In the genomic region with DNA sequence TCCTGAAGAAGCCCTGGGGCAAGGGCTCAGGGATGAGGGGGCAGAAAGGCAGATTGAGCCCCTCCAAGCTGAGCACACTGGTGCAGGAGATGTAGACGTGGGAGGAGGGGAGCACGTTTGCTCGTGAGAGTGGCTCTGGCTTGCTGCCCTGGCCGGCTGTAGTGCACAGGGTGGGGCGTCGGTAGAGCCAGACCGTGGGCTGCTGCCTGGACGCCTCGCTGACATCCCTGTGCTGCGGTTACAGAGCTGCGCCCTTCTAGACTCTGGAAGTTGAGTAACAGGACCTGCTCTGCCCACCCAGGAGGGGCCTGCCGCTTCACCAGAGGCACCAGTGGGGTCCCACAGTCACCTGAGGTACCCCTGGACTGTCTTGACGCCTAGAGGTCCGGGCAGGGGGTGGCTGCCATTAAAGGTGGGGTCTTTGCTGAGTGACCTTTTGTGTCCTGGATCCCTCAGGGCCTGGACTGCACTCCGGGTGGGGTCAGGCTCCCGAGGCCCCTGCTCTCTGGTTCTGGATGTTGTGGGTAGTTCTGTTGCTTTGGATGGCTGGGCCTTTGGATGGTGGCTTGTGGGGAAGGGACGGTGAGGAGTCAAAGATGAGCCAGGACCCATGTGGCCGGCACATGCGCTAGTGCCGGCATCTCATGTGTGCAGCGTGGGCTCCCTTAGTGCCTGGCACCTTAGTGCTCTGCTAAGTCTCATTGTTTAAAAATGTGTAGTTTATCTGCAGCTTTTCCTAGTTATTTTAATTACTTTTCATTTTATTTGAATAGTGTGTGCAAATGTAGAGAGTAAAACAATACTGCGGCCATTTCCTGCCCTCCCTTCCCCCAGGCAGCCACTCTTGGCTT, we compare ENCODE assay signal across 17 cellular contexts. TPM values are rescaled to one million over a fixed set of nuclear protein-coding genes. Genes with fewer than 3 reads are reported as not detected.
DNase-seq lines count a peak whose midpoint lies in the region; ATAC-seq and TF ChIP-seq lines count a peak whose summit lies in the region.
"Had no signal": no experiment of that assay in that cellular context is flagged by ENCODE, and none has a peak within 500 bp of the region (broad histone marks: within the 10 kb centered on the region; RNA-seq: fewer than 3 reads in every experiment).

No MANE protein-coding gene starts in this region.

- H3K36me3 Mint-ChIP-seq in activated naive CD4-positive, alpha-beta T cell treated with anti-CD3 and anti-CD28 coated beads for 36 hours (ENCODE audit: low read depth): peaks cover 53% of the 10 kb centered on the region
- H3K36me3 Mint-ChIP-seq in activated T-helper 1 cell treated with anti-CD3 and anti-CD28 coated beads, Interleukin-12 subunit alpha, Interleukin-12 subunit beta, Interleukin-2, Interleukin-4 antibody, amounts not matched to agents 30 ng/mL and 10 ng/mL and 1 ng/mL, durations not matched to agents 14 hours and 24 hours and 36 hours (ENCODE audit: low read depth): peaks cover 46% of the 10 kb centered on the region
- H3K36me3 Mint-ChIP-seq in stimulated activated effector memory CD8-positive, alpha-beta T cell treated with anti-CD3 and anti-CD28 coated beads, Interleukin-12 subunit alpha, Interleukin-12 subunit beta, amount 100 ng/mL, for 72 hours: peaks cover 96% of the 10 kb centered on the region

- no peak for DNase-seq in activated naive CD4-positive, alpha-beta T cell treated with anti-CD3 and anti-CD28 coated beads for 36 hours
- DNase-seq in activated naive CD4-positive, alpha-beta T cell treated with Interleukin-2 at 50 U/mL for 16 hours: no peak
- no peak for DNase-seq in activated T-helper 1 cell treated with anti-CD3 and anti-CD28 coated beads, Interleukin-12 subunit alpha, Interleukin-12 subunit beta, Interleukin-2, Interleukin-4 antibody, amounts not matched to agents 30 ng/mL and 10 ng/mL and 1 ng/mL, durations not matched to agents 14 hours and 24 hours and 36 hours (ENCODE audit: low spot score)
- DNase-seq in hepatocyte (ENCODE audit: low spot score) (no peak), NCI-H446 (lab: John Stamatoyannopoulos, UW) (no peak), caudate nucleus (lab: John Stamatoyannopoulos, UW) (no peak)
- no peak for DNase-seq in stimulated activated effector memory CD8-positive, alpha-beta T cell treated with anti-CD3 and anti-CD28 coated beads, Interleukin-12 subunit alpha, Interleukin-12 subunit beta, amount 100 ng/mL, for 72 hours (ENCODE audit: low spot score in 2 of 2)
- DNase-seq: amygdala; DMS79 treated with DMSO at 0.1 percent for 48 hours; effector CD8-positive, alpha-beta T cell; Kasumi-1; NCI-H2029; NCI-H748 treated with DMSO at 0.1 percent for 48 hours; SHP77; stimulated activated CD4-positive, alpha-beta T cell treated with anti-CD3 and anti-CD28 coated beads, Interleukin-15, amount 100 ng/mL, for 24 hours had no signal

- no peak overlapping the region for H3K4me3 Mint-ChIP-seq in activated naive CD4-positive, alpha-beta T cell treated with anti-CD3 and anti-CD28 coated beads for 36 hours
- H3K4me3 Mint-ChIP-seq in activated T-helper 1 cell treated with anti-CD3 and anti-CD28 coated beads, Interleukin-12 subunit alpha, Interleukin-12 subunit beta, Interleukin-2, Interleukin-4 antibody, amounts not matched to agents 30 ng/mL and 10 ng/mL and 1 ng/mL, durations not matched to agents 14 hours and 24 hours and 36 hours: peak overlapping the region; percentile 19
- no peak overlapping the region for H3K4me3 Mint-ChIP-seq in stimulated activated effector memory CD8-positive, alpha-beta T cell treated with anti-CD3 and anti-CD28 coated beads, Interleukin-12 subunit alpha, Interleukin-12 subunit beta, amount 100 ng/mL, for 72 hours

- peaks cover 24% of the 10 kb centered on the region for H3K79me2 ChIP-seq in hepatocyte

- H3K27ac ChIP-seq in hepatocyte (peak overlapping the region; percentile 84), caudate nucleus (ENCODE audit: low read depth, low read length) (no peak overlapping the region)

- H3K9me3 Mint-ChIP-seq in activated naive CD4-positive, alpha-beta T cell treated with anti-CD3 and anti-CD28 coated beads for 36 hours: no peaks in the 10 kb centered on the region
- H3K9me3 Mint-ChIP-seq in activated T-helper 1 cell treated with anti-CD3 and anti-CD28 coated beads, Interleukin-12 subunit alpha, Interleukin-12 subunit beta, Interleukin-2, Interleukin-4 antibody, amounts not matched to agents 30 ng/mL and 10 ng/mL and 1 ng/mL, durations not matched to agents 14 hours and 24 hours and 36 hours: no peaks in the 10 kb centered on the region
- H3K9me3 Mint-ChIP-seq in stimulated activated effector memory CD8-positive, alpha-beta T cell treated with anti-CD3 and anti-CD28 coated beads, Interleukin-12 subunit alpha, Interleukin-12 subunit beta, amount 100 ng/mL, for 72 hours: no peaks in the 10 kb centered on the region

- peaks cover 42% of the 10 kb centered on the region for H3K4me1 ChIP-seq in hepatocyte (ENCODE audit: insufficient read depth)

- no peaks in the 10 kb centered on the region for H3K27me3 ChIP-seq in hepatocyte

- H3K36me3 ChIP-seq in hepatocyte (replicated peaks; ENCODE audit: insufficient read depth, low read depth): no peaks in the 10 kb centered on the region

- intact Hi-C loops in activated naive CD4-positive, alpha-beta T cell treated with anti-CD3 and anti-CD28 coated beads for 36 hours (cut with micrococcal nuclease): no loop called here
- intact Hi-C loops in activated T-helper 1 cell treated with anti-CD3 and anti-CD28 coated beads, Interleukin-12 subunit alpha, Interleukin-12 subunit beta, Interleukin-2, Interleukin-4 antibody, amounts not matched to agents 30 ng/mL and 10 ng/mL and 1 ng/mL, durations not matched to agents 14 hours and 24 hours and 36 hours (cut with micrococcal nuclease): no loop called here

- H3K4me2 ChIP-seq in hepatocyte: no peak overlapping the region

- H3K4me1 Mint-ChIP-seq in activated naive CD4-positive, alpha-beta T cell treated with anti-CD3 and anti-CD28 coated beads for 36 hours (ENCODE audit: low read depth): peaks cover 60% of the 10 kb centered on the region
- peaks cover 67% of the 10 kb centered on the region for H3K4me1 Mint-ChIP-seq in activated T-helper 1 cell treated with anti-CD3 and anti-CD28 coated beads, Interleukin-12 subunit alpha, Interleukin-12 subunit beta, Interleukin-2, Interleukin-4 antibody, amounts not matched to agents 30 ng/mL and 10 ng/mL and 1 ng/mL, durations not matched to agents 14 hours and 24 hours and 36 hours (ENCODE audit: low read depth)
- H3K4me1 Mint-ChIP-seq in stimulated activated effector memory CD8-positive, alpha-beta T cell treated with anti-CD3 and anti-CD28 coated beads, Interleukin-12 subunit alpha, Interleukin-12 subunit beta, amount 100 ng/mL, for 72 hours: peaks cover 45% of the 10 kb centered on the region

- H4K20me1 ChIP-seq in hepatocyte (ENCODE audit: insufficient read depth, poor library complexity, severe bottlenecking): no peaks in the 10 kb centered on the region

- CTCF ChIA-PET in activated naive CD4-positive, alpha-beta T cell treated with anti-CD3 and anti-CD28 coated beads for 36 hours (lab: Charles Lee): interaction anchor here (0.7 to 3.0 kb wide), 2 partner anchors 10 to 59 kb away, joined by 4 to 9 read pairs; a partner anchor contains a TSS

- no peaks in the 10 kb centered on the region for H3K9me2 ChIP-seq in hepatocyte (replicated peaks; ENCODE audit: insufficient read depth)

- no peaks in the 10 kb centered on the region for H3K27me3 Mint-ChIP-seq in activated naive CD4-positive, alpha-beta T cell treated with anti-CD3 and anti-CD28 coated beads for 36 hours (ENCODE audit: low read depth)
- H3K27me3 Mint-ChIP-seq in activated T-helper 1 cell treated with anti-CD3 and anti-CD28 coated beads, Interleukin-12 subunit alpha, Interleukin-12 subunit beta, Interleukin-2, Interleukin-4 antibody, amounts not matched to agents 30 ng/mL and 10 ng/mL and 1 ng/mL, durations not matched to agents 14 hours and 24 hours and 36 hours (ENCODE audit: insufficient read depth): no peaks in the 10 kb centered on the region

- no peaks in the 10 kb centered on the region for H3K9me3 ChIP-seq in hepatocyte (ENCODE audit: low read depth)

- no peak for ATAC-seq in stimulated activated effector memory CD8-positive, alpha-beta T cell treated with anti-CD3 and anti-CD28 coated beads, Interleukin-12 subunit alpha, Interleukin-12 subunit beta, amount 100 ng/mL, for 72 hours
- no peak for ATAC-seq in GM18873 (IDR thresholded peaks at IDR 0.05; ENCODE audit: low FRiP score, unreplicated experiment)
- ATAC-seq: GM12878 had no signal

- no peak overlapping the region for H2AFZ ChIP-seq in hepatocyte

- peak overlapping the region; percentile 41 for H3K27ac Mint-ChIP-seq in activated naive CD4-positive, alpha-beta T cell treated with anti-CD3 and anti-CD28 coated beads for 36 hours
- H3K27ac Mint-ChIP-seq in activated T-helper 1 cell treated with anti-CD3 and anti-CD28 coated beads, Interleukin-12 subunit alpha, Interleukin-12 subunit beta, Interleukin-2, Interleukin-4 antibody, amounts not matched to agents 30 ng/mL and 10 ng/mL and 1 ng/mL, durations not matched to agents 14 hours and 24 hours and 36 hours: peak overlapping the region; percentile 64
- peak overlapping the region; percentile 64 for H3K27ac Mint-ChIP-seq in stimulated activated effector memory CD8-positive, alpha-beta T cell treated with anti-CD3 and anti-CD28 coated beads, Interleukin-12 subunit alpha, Interleukin-12 subunit beta, amount 100 ng/mL, for 72 hours

- WGBS in hepatocyte (ENCODE audit: low lambda C conversion rate, missing lambda C conversion rate): 89% methylated on average over 22 of the region's 22 CpGs

- H3K4me3 ChIP-seq in hepatocyte: no peak overlapping the region
- H3K4me3 ChIP-seq: GM12878 had no signal

- TF ChIP-seq CTCF in hepatocyte (IDR thresholded peaks at IDR 0.05; ENCODE audit: poor library complexity): no peak

RNA-seq across cellular contexts. Expression of a gene that starts 41.7 kb away (rescaled TPM):
- total RNA-seq in activated naive CD4-positive, alpha-beta T cell treated with anti-CD3 and anti-CD28 coated beads for 36 hours: 10 to 100 TPM; 69.0 to 73.1 TPM
- total RNA-seq in activated T-helper 1 cell treated with anti-CD3 and anti-CD28 coated beads, Interleukin-12 subunit alpha, Interleukin-12 subunit beta, Interleukin-2, Interleukin-4 antibody, amounts not matched to agents 30 ng/mL and 10 ng/mL and 1 ng/mL, durations not matched to agents 14 hours and 24 hours and 36 hours: 71.9 and 73.5 TPM in 2 replicates
- 30.4 and 36.0 TPM in 2 replicates for total RNA-seq in hepatocyte
- 42.5 and 52.2 TPM in 2 replicates for polyA plus RNA-seq in hepatocyte
